In the genomic region with DNA sequence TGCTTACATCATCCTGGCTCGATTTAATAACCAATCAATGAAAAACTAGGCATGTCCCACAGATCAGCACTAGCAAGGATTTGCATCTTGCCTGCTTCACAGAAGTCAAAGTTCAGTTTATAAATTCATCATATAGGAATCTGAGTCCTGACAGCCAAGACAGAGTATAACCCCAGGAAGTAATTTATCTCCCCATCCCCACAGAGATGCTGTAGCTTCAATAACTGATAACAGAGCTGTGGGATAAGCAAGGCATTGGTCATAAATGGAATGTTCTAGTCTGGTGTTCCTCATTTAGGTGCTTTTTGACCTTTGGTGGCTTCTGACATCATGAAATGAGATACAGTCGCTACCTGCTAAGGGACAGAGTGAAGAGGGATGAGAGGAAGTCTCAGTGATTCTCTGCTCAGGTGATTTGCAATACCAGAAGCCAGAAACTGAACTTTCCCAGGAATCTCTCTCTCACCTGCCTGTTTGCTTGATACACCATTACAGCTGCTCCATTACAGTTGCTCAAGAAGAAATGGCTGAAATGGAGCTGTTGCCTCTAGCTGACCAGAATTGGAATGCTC, we compare ENCODE assay signal across 19 cellular contexts.
DNase-seq lines count a peak whose midpoint lies in the region; ATAC-seq, FAIRE-seq and TF ChIP-seq lines count a peak whose summit lies in the region.
"Had no signal": no experiment of that assay in that cellular context is flagged by ENCODE, and none has a peak within 500 bp of the region (broad histone marks: within the 10 kb centered on the region; RNA-seq: fewer than 3 reads in every experiment).

No MANE protein-coding gene starts in this region.

- H3K9me3 ChIP-seq in hepatocyte (ENCODE audit: low read depth): no peaks in the 10 kb centered on the region
- no peaks in the 10 kb centered on the region for H3K9me3 ChIP-seq in parathyroid adenoma (ENCODE audit: control insufficient read depth, low read length)
- H3K9me3 ChIP-seq: BLaER1, Peyer's patch had no signal

- H4K20me1 ChIP-seq in hepatocyte (ENCODE audit: insufficient read depth, poor library complexity, severe bottlenecking): no peaks in the 10 kb centered on the region
- H4K20me1 ChIP-seq: BLaER1 had no signal

- no peaks in the 10 kb centered on the region for H3K9me3 Mint-ChIP-seq in activated naive CD4-positive, alpha-beta T cell treated with anti-CD3 and anti-CD28 coated beads for 36 hours
- no peaks in the 10 kb centered on the region for H3K9me3 Mint-ChIP-seq in activated naive CD4-positive, alpha-beta T cell treated with anti-CD3 and anti-CD28 coated beads, Interleukin-2, amount 50 U/mL, for 72 hours
- H3K9me3 Mint-ChIP-seq: CD8-positive, alpha-beta T cell had no signal

- WGBS in hepatocyte (ENCODE audit: low lambda C conversion rate, missing lambda C conversion rate): 89% methylated on average over 2 of the region's 2 CpGs

- peak overlapping the region; percentile 14 for H3K27ac Mint-ChIP-seq in activated naive CD4-positive, alpha-beta T cell treated with anti-CD3 and anti-CD28 coated beads for 36 hours
- H3K27ac Mint-ChIP-seq in activated naive CD4-positive, alpha-beta T cell treated with anti-CD3 and anti-CD28 coated beads, Interleukin-2, amount 50 U/mL, for 72 hours: no peak overlapping the region
- H3K27ac Mint-ChIP-seq: CD8-positive, alpha-beta T cell had no signal

- H3K36me3 ChIP-seq in hepatocyte (replicated peaks; ENCODE audit: insufficient read depth, low read depth): no peaks in the 10 kb centered on the region
- H3K36me3 ChIP-seq in parathyroid adenoma (ENCODE audit: control insufficient read depth, insufficient read depth, low read length): no peaks in the 10 kb centered on the region
- H3K36me3 ChIP-seq: BLaER1, Peyer's patch had no signal

- H3K4me3 Mint-ChIP-seq in activated naive CD4-positive, alpha-beta T cell treated with anti-CD3 and anti-CD28 coated beads for 36 hours: no peak overlapping the region
- H3K4me3 Mint-ChIP-seq: CD8-positive, alpha-beta T cell had no signal

- peak overlapping the region; percentile 84 for H3K27ac ChIP-seq in hepatocyte
- H3K27ac ChIP-seq in parathyroid adenoma: no peak overlapping the region
- H3K27ac ChIP-seq: BLaER1 had no signal

- H3K27me3 ChIP-seq in hepatocyte: no peaks in the 10 kb centered on the region
- no peaks in the 10 kb centered on the region for H3K27me3 ChIP-seq in parathyroid adenoma (ENCODE audit: control insufficient read depth, insufficient read depth, low read length)
- H3K27me3 ChIP-seq: BLaER1, Peyer's patch had no signal

- FAIRE-seq in TTC549 (lab: Jason Lieb, UNC): peak; percentile 94
- FAIRE-seq: A204.1, GM12878, H1, HepG2 had no signal

- ATAC-seq in activated naive CD4-positive, alpha-beta T cell treated with anti-CD3 and anti-CD28 coated beads, Interleukin-2, amount 50 U/mL, for 72 hours: no peak
- ATAC-seq in GM19452 (IDR thresholded peaks at IDR 0.05; ENCODE audit: unreplicated experiment): no peak
- ATAC-seq: CD8-positive, alpha-beta T cell; GM12878; HepG2 had no signal

- CTCF ChIA-PET in activated naive CD4-positive, alpha-beta T cell treated with anti-CD3 and anti-CD28 coated beads for 36 hours (lab: Charles Lee): no interaction called here

- TF ChIP-seq CTCF in hepatocyte (IDR thresholded peaks at IDR 0.05; ENCODE audit: poor library complexity): no peak
- TF ChIP-seq CTCF in parathyroid adenoma (IDR thresholded peaks at IDR 0.05): no peak

- H3K79me2 ChIP-seq in hepatocyte: no peaks in the 10 kb centered on the region
- no peaks in the 10 kb centered on the region for H3K79me2 ChIP-seq in parathyroid adenoma

- H2AFZ ChIP-seq in hepatocyte (no peak overlapping the region), parathyroid adenoma (peak overlapping the region; percentile 19)

- no peak overlapping the region for H3K9ac ChIP-seq in parathyroid adenoma
- H3K9ac ChIP-seq: BLaER1 had no signal

- intact Hi-C loops in activated naive CD4-positive, alpha-beta T cell treated with anti-CD3 and anti-CD28 coated beads for 36 hours (cut with micrococcal nuclease): no loop called here

- H3K4me3 ChIP-seq in hepatocyte: no peak overlapping the region
- H3K4me3 ChIP-seq in parathyroid adenoma (ENCODE audit: low read depth, low read length): no peak overlapping the region
- H3K4me3 ChIP-seq: BLaER1, GM12878, Peyer's patch had no signal

- H3K9me2 ChIP-seq in hepatocyte (replicated peaks; ENCODE audit: insufficient read depth): no peaks in the 10 kb centered on the region

- no peaks in the 10 kb centered on the region for H3K36me3 Mint-ChIP-seq in activated naive CD4-positive, alpha-beta T cell treated with anti-CD3 and anti-CD28 coated beads for 36 hours (ENCODE audit: low read depth)
- H3K36me3 Mint-ChIP-seq in activated naive CD4-positive, alpha-beta T cell treated with anti-CD3 and anti-CD28 coated beads, Interleukin-2, amount 50 U/mL, for 72 hours: no peaks in the 10 kb centered on the region
- H3K36me3 Mint-ChIP-seq: CD8-positive, alpha-beta T cell had no signal

- no peaks in the 10 kb centered on the region for H3K4me1 Mint-ChIP-seq in activated naive CD4-positive, alpha-beta T cell treated with anti-CD3 and anti-CD28 coated beads for 36 hours (ENCODE audit: low read depth)

- no peak overlapping the region for H3K4me2 ChIP-seq in hepatocyte
- peak overlapping the region; percentile 30 for H3K4me2 ChIP-seq in parathyroid adenoma (ENCODE audit: low read length)
- H3K4me2 ChIP-seq: BLaER1 had no signal

- H3K4me1 ChIP-seq in hepatocyte (ENCODE audit: insufficient read depth) (peaks cover 24% of the 10 kb centered on the region), parathyroid adenoma (peaks cover 30% of the 10 kb centered on the region)

- peaks cover 1% of the 10 kb centered on the region for H3K27me3 Mint-ChIP-seq in activated naive CD4-positive, alpha-beta T cell treated with anti-CD3 and anti-CD28 coated beads for 36 hours (ENCODE audit: low read depth)

- DNase-seq in activated naive CD4-positive, alpha-beta T cell treated with anti-CD3 and anti-CD28 coated beads for 36 hours: no peak
- no peak for DNase-seq in activated naive CD4-positive, alpha-beta T cell treated with anti-CD3 and anti-CD28 coated beads, Interleukin-2, amount 50 U/mL, for 72 hours (ENCODE audit: low spot score in 2 of 2)
- DNase-seq in hepatocyte (ENCODE audit: low spot score): peak; percentile 23
- no peak for DNase-seq in cortex of kidney (lab: John Stamatoyannopoulos, UW)
- DNase-seq in cerebellum (ENCODE audit: low spot score): no peak
- DNase-seq: CD8-positive, alpha-beta T cell; GDM1; NCI-H1092; NCI-H524; Peyer's patch; Right ventricle myocardium superior had no signal
